Comparison of ENCODE assay signal across 1 cellular context in the genomic region with DNA sequence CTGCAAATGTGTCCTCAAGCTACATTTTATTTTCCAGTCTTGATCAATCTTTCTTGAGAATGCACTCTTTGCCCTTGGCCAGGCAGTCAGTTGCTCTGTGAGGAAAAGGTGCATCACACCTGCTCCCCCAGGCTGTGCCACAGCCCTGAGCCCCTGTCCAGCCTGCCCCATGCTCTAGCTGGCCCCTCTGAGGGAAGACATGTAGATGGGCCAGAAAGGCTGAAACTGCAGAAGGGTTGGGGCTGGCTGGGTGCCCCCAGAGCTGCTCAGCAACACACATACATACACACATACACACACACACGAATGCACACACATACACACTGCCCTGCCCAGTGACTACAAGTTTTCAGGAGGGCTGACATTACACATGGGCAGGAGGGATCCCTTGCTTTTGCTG.
TF ChIP-seq lines count a peak whose summit lies in the region.

No MANE protein-coding gene starts in this region.

TF ChIP-seq in IMR-90, 13 proteins besides CTCF, POLR2A, EP300 and RAD21:
- no peak for TF ChIP-seq CHD1 (IDR thresholded peaks at IDR 0.05; ENCODE audit: low read depth, low read length)
- TF ChIP-seq, protein P1, sequence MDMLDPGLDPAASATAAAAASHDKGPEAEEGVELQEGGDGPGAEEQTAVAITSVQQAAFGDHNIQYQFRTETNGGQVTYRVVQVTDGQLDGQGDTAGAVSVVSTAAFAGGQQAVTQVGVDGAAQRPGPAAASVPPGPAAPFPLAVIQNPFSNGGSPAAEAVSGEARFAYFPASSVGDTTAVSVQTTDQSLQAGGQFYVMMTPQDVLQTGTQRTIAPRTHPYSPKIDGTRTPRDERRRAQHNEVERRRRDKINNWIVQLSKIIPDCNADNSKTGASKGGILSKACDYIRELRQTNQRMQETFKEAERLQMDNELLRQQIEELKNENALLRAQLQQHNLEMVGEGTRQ (IDR thresholded peaks at IDR 0.05; ENCODE audit: low read depth, low read length), result no peak
- TF ChIP-seq FOS (IDR thresholded peaks at IDR 0.05; ENCODE audit: low read depth, low read length), result no peak
- TF ChIP-seq, protein P2, sequence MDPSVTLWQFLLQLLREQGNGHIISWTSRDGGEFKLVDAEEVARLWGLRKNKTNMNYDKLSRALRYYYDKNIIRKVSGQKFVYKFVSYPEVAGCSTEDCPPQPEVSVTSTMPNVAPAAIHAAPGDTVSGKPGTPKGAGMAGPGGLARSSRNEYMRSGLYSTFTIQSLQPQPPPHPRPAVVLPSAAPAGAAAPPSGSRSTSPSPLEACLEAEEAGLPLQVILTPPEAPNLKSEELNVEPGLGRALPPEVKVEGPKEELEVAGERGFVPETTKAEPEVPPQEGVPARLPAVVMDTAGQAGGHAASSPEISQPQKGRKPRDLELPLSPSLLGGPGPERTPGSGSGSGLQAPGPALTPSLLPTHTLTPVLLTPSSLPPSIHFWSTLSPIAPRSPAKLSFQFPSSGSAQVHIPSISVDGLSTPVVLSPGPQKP (IDR thresholded peaks at IDR 0.05; ENCODE audit: borderline replicate concordance, low read depth, low read length), result no peak
- TF ChIP-seq CEBPB (IDR thresholded peaks at IDR 0.05; ENCODE audit: low read depth, low read length), result no peak
- no peak for TF ChIP-seq NFE2L2 (IDR thresholded peaks at IDR 0.05; ENCODE audit: low read depth, low read length)
- no peak for TF ChIP-seq MAFK (IDR thresholded peaks at IDR 0.05; ENCODE audit: low read depth, low read length)
- TF ChIP-seq MXI1 (IDR thresholded peaks at IDR 0.05; ENCODE audit: borderline replicate concordance, low read depth, low read length), result no peak
TF ChIP-seq in IMR-90: peak in this region for 0.
